28 cellular contexts compared by ENCODE assay signal in the genomic region with DNA sequence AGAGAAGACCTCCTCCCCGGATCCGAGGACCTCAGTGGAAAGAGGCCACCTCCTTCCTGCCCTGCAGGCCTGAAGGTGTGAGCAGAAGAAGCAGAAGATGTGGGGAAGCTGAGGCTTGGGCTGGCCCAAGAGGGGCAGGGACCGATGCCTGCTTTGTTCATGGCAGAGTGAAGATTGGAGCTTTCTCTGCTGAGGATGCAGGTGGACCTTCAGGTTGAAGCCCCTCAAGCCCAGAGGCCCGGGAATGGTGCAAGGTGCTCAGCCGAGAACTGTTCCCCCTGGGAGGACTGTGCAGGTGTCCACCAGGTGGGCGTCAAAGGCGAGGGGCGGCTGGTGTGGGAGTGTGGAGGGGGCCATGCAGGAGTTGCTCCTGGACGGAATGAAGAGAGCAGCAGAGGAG.
"Had no signal": no experiment of that assay in that cellular context is flagged by ENCODE, and none has a peak within 500 bp of the region (broad histone marks: within the 10 kb centered on the region; RNA-seq: fewer than 3 reads in every experiment).

No MANE protein-coding gene starts in this region.

- H3K36me3 ChIP-seq: adrenal gland, WERI-Rb-1 had no signal

- DNase-seq: activated B cell treated with CpG ODN at 0.5 μM for 24 hours; activated CD4-positive, alpha-beta T cell treated with anti-CD3 and anti-CD28 coated beads for 48 hours; activated CD4-positive, alpha-beta T cell treated with anti-CD3 and anti-CD28 coated beads, Interleukin-2, amount 50 U/mL, for 1 hour; activated CD4-positive, alpha-beta T cell treated with anti-CD3 and anti-CD28 coated beads, Interleukin-2, amount 50 U/mL, for 48 hours; activated CD8-positive, alpha-beta memory T cell treated with anti-CD3 and anti-CD28 coated beads for 24 hours; activated CD8-positive, alpha-beta T cell treated with anti-CD3 and anti-CD28 coated beads for 36 hours; activated effector memory CD4-positive, alpha-beta T cell treated with anti-CD3 and anti-CD28 coated beads, Interleukin-2, amount 50 U/mL, for 16 hours; activated naive CD4-positive, alpha-beta T cell treated with anti-CD3 and anti-CD28 coated beads for 36 hours; activated naive CD8-positive, alpha-beta T cell treated with anti-CD3 and anti-CD28 coated beads for 36 hours; activated naive CD8-positive, alpha-beta T cell treated with anti-CD3 and anti-CD28 coated beads, Interleukin-2, amount 50 U/mL, for 24 hours; activated T-cell treated with anti-CD3 and anti-CD28 coated beads, Interleukin-2, amount 50 U/mL, for 4 hours; amygdala; aorta; body of pancreas; cortex of kidney; dermis blood vessel endothelial cell; effector CD8-positive, alpha-beta T cell; foreskin fibroblast; T-helper 1 cell; T-helper 17 cell; T1000; WERI-Rb-1 had no signal

- H3K4me1 ChIP-seq: adrenal gland, body of pancreas had no signal

- H3K27me3 ChIP-seq: adrenal gland, body of pancreas had no signal

- H3K27me3 Mint-ChIP-seq: activated B cell treated with CpG ODN at 0.5 μM for 24 hours; activated CD8-positive, alpha-beta T cell treated with anti-CD3 and anti-CD28 coated beads for 36 hours; activated naive CD4-positive, alpha-beta T cell treated with anti-CD3 and anti-CD28 coated beads, Interleukin-2, amount 50 U/mL, for 24 hours; activated naive CD8-positive, alpha-beta T cell treated with anti-CD3 and anti-CD28 coated beads, Interleukin-2, amount 50 U/mL, for 24 hours; activated T-helper 17 cell treated with anti-CD3 and anti-CD28 coated beads, Interleukin-2, amount 50 U/mL, for 72 hours; T-helper 17 cell had no signal

- H3K27ac ChIP-seq: adrenal gland, body of pancreas, epithelial cell of prostate, WERI-Rb-1 had no signal

- H3K4me3 Mint-ChIP-seq: activated B cell treated with CpG ODN at 0.5 μM for 24 hours; activated CD8-positive, alpha-beta T cell treated with anti-CD3 and anti-CD28 coated beads for 36 hours; activated naive CD4-positive, alpha-beta T cell treated with anti-CD3 and anti-CD28 coated beads for 36 hours; activated naive CD4-positive, alpha-beta T cell treated with anti-CD3 and anti-CD28 coated beads, Interleukin-2, amount 50 U/mL, for 24 hours; activated naive CD8-positive, alpha-beta T cell treated with anti-CD3 and anti-CD28 coated beads for 36 hours; activated naive CD8-positive, alpha-beta T cell treated with anti-CD3 and anti-CD28 coated beads, Interleukin-2, amount 50 U/mL, for 24 hours; activated T-cell treated with anti-CD3 and anti-CD28 coated beads, Interleukin-2, amount 50 U/mL, for 4 hours; activated T-helper 17 cell treated with anti-CD3 and anti-CD28 coated beads, Interleukin-2, amount 50 U/mL, for 72 hours; T-helper 17 cell; T-helper 2 cell treated with Interferon-gamma antibody and Interleukin-4, amounts not matched to agents 5 μg/mL and 100 μg/mL, for 36 hours had no signal

- H3K9me3 Mint-ChIP-seq: activated B cell treated with CpG ODN at 0.5 μM for 24 hours; activated naive CD4-positive, alpha-beta T cell treated with anti-CD3 and anti-CD28 coated beads, Interleukin-2, amount 50 U/mL, for 24 hours; activated naive CD8-positive, alpha-beta T cell treated with anti-CD3 and anti-CD28 coated beads for 36 hours; activated naive CD8-positive, alpha-beta T cell treated with anti-CD3 and anti-CD28 coated beads, Interleukin-2, amount 50 U/mL, for 24 hours had no signal

- H3K36me3 Mint-ChIP-seq: activated naive CD4-positive, alpha-beta T cell treated with anti-CD3 and anti-CD28 coated beads, Interleukin-2, amount 50 U/mL, for 24 hours; activated naive CD8-positive, alpha-beta T cell treated with anti-CD3 and anti-CD28 coated beads for 36 hours had no signal

- ATAC-seq: activated CD4-positive, CD25-positive, alpha-beta regulatory T cell treated with anti-CD3 and anti-CD28 coated beads, Interleukin-2, amount 50 U/mL, for 24 hours; activated CD8-positive, alpha-beta T cell treated with anti-CD3 and anti-CD28 coated beads for 36 hours; activated naive CD8-positive, alpha-beta T cell treated with anti-CD3 and anti-CD28 coated beads, Interleukin-2, amount 50 U/mL, for 24 hours; activated T-cell treated with anti-CD3 and anti-CD28 coated beads, Interleukin-2, amount 50 U/mL, for 4 hours; activated T-helper 17 cell treated with anti-CD3 and anti-CD28 coated beads, Interleukin-2, amount 50 U/mL, for 72 hours; body of pancreas; T-helper 17 cell had no signal

- H3K4me3 ChIP-seq: adrenal gland, body of pancreas had no signal

- H3K9me3 ChIP-seq: adrenal gland, body of pancreas had no signal

- H3K27ac Mint-ChIP-seq: activated B cell treated with CpG ODN at 0.5 μM for 24 hours; activated CD8-positive, alpha-beta T cell treated with anti-CD3 and anti-CD28 coated beads for 36 hours; activated naive CD4-positive, alpha-beta T cell treated with anti-CD3 and anti-CD28 coated beads for 36 hours; activated naive CD4-positive, alpha-beta T cell treated with anti-CD3 and anti-CD28 coated beads, Interleukin-2, amount 50 U/mL, for 24 hours; activated naive CD8-positive, alpha-beta T cell treated with anti-CD3 and anti-CD28 coated beads for 36 hours; activated naive CD8-positive, alpha-beta T cell treated with anti-CD3 and anti-CD28 coated beads, Interleukin-2, amount 50 U/mL, for 24 hours; activated T-helper 17 cell treated with anti-CD3 and anti-CD28 coated beads, Interleukin-2, amount 50 U/mL, for 72 hours; T-helper 17 cell; T-helper 2 cell treated with Interferon-gamma antibody and Interleukin-4, amounts not matched to agents 5 μg/mL and 100 μg/mL, for 36 hours had no signal

- H3K4me1 Mint-ChIP-seq: activated B cell treated with CpG ODN at 0.5 μM for 24 hours; activated naive CD4-positive, alpha-beta T cell treated with anti-CD3 and anti-CD28 coated beads, Interleukin-2, amount 50 U/mL, for 24 hours; activated naive CD8-positive, alpha-beta T cell treated with anti-CD3 and anti-CD28 coated beads for 36 hours; activated naive CD8-positive, alpha-beta T cell treated with anti-CD3 and anti-CD28 coated beads, Interleukin-2, amount 50 U/mL, for 24 hours; activated T-helper 17 cell treated with anti-CD3 and anti-CD28 coated beads, Interleukin-2, amount 50 U/mL, for 72 hours; T-helper 17 cell had no signal
